Comparison of ENCODE assay signal across 1 cellular context in the genomic region with DNA sequence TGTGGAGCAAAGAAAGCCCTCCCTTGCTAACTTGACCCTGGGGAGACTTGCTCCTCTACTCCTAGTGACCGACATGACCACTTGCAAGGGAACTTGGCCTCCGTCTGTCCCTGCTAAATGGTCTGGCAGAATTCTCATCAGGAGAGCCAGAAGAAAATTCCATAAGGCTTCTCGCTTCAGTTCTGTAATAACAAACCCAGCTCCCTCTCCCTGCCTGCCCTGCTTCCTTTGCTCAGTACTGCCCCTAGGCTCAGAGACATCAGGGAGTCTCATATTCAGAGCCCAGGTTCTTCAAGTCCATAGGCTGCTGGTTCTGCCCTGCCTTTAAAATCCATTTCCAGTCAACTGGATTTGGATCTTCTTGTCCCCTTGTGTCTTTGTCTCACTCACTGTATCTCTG.
TF ChIP-seq lines count a peak whose summit lies in the region.

No MANE protein-coding gene starts in this region.

TF ChIP-seq in K562, 482 proteins besides CTCF, POLR2A, EP300 and RAD21:
- TF ChIP-seq ZNF354B (CRISPR knock-in tag; IDR thresholded peaks at IDR 0.05) (no peak), HDGF (IDR thresholded peaks at IDR 0.05) (no peak), ZNF766 (CRISPR knock-in tag; conservative IDR thresholded peaks at IDR 0.05) (no peak), MECOM (CRISPR knock-in tag; IDR thresholded peaks at IDR 0.05) (no peak), ZNF24 (IDR thresholded peaks at IDR 0.05) (no peak), SAFB2 (IDR thresholded peaks at IDR 0.05; ENCODE audit: borderline replicate concordance, low read depth, low read length, severe bottlenecking) (no peak), ZNF282 (CRISPR knock-in tag; IDR thresholded peaks at IDR 0.05) (no peak)
- TF ChIP-seq, protein P1, sequence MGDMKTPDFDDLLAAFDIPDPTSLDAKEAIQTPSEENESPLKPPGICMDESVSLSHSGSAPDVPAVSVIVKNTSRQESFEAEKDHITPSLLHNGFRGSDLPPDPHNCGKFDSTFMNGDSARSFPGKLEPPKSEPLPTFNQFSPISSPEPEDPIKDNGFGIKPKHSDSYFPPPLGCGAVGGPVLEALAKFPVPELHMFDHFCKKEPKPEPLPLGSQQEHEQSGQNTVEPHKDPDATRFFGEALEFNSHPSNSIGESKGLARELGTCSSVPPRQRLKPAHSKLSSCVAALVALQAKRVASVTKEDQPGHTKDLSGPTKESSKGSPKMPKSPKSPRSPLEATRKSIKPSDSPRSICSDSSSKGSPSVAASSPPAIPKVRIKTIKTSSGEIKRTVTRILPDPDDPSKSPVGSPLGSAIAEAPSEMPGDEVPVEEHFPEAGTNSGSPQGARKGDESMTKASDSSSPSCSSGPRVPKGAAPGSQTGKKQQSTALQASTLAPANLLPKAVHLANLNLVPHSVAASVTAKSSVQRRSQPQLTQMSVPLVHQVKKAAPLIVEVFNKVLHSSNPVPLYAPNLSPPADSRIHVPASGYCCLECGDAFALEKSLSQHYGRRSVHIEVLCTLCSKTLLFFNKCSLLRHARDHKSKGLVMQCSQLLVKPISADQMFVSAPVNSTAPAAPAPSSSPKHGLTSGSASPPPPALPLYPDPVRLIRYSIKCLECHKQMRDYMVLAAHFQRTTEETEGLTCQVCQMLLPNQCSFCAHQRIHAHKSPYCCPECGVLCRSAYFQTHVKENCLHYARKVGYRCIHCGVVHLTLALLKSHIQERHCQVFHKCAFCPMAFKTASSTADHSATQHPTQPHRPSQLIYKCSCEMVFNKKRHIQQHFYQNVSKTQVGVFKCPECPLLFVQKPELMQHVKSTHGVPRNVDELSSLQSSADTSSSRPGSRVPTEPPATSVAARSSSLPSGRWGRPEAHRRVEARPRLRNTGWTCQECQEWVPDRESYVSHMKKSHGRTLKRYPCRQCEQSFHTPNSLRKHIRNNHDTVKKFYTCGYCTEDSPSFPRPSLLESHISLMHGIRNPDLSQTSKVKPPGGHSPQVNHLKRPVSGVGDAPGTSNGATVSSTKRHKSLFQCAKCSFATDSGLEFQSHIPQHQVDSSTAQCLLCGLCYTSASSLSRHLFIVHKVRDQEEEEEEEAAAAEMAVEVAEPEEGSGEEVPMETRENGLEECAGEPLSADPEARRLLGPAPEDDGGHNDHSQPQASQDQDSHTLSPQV (IDR thresholded peaks at IDR 0.05) = no peak
- TF ChIP-seq, protein P2, sequence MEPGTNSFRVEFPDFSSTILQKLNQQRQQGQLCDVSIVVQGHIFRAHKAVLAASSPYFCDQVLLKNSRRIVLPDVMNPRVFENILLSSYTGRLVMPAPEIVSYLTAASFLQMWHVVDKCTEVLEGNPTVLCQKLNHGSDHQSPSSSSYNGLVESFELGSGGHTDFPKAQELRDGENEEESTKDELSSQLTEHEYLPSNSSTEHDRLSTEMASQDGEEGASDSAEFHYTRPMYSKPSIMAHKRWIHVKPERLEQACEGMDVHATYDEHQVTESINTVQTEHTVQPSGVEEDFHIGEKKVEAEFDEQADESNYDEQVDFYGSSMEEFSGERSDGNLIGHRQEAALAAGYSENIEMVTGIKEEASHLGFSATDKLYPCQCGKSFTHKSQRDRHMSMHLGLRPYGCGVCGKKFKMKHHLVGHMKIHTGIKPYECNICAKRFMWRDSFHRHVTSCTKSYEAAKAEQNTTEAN (CRISPR knock-in tag; IDR thresholded peaks at IDR 0.05) = no peak
